ENCODE assay signal across 15 cellular contexts in the genomic region with DNA sequence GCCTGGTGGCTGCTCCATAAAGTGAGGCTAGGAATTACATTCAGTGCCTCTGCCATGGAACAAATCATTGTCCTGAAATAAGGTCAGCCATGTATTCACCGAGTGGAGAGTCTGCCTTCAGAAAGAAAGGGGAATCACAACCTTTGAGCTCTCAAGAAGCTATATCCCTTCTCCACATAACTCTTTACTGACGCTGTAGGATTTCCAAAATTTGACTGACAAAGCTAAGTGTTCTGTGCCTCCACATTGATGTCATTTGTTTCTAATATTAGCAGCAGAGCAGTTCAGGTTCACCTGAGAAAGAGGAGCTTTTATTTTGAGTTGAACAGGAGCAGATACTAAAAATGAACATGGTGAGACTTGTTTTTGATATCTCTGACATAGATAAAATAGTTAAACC.
"Had no signal": no experiment of that assay in that cellular context is flagged by ENCODE, and none has a peak within 500 bp of the region (broad histone marks: within the 10 kb centered on the region; RNA-seq: fewer than 3 reads in every experiment).

No MANE protein-coding gene starts in this region.

- H3K27ac Mint-ChIP-seq: activated naive CD4-positive, alpha-beta T cell treated with anti-CD3 and anti-CD28 coated beads, Interleukin-2, amount 10 ng/mL, durations not matched to agents 7 days and 5 days; activated T-helper 17 cell treated with anti-CD3 and anti-CD28 coated beads, Interleukin-2, amount 50 U/mL, for 72 hours; naive thymus-derived CD4-positive, alpha-beta T cell; T-helper 1 cell treated with Interleukin-12 subunit alpha and Interleukin-12 subunit beta and Interleukin-4 antibody, amounts not matched to agents 30 μg/mL and 1 μg/mL, for 36 hours had no signal

- H3K36me3 ChIP-seq: cardiac muscle cell, gastroesophageal sphincter, prostate gland, tibial artery, uterus had no signal

- ATAC-seq: activated T-helper 17 cell treated with anti-CD3 and anti-CD28 coated beads, Interleukin-2, amount 50 U/mL, for 72 hours; gastroesophageal sphincter; naive thymus-derived CD4-positive, alpha-beta T cell had no signal

- H3K4me3 ChIP-seq: cardiac muscle cell, gastroesophageal sphincter, lung, prostate gland, tibial artery, uterus had no signal

- H3K27me3 ChIP-seq: cardiac muscle cell, gastroesophageal sphincter, tibial artery, uterus had no signal

- H3K27ac ChIP-seq: cardiac muscle cell, gastroesophageal sphincter, prostate gland, tibial artery, uterus had no signal

- DNase-seq: activated CD4-positive, alpha-beta T cell treated with anti-CD3 and anti-CD28 coated beads for 48 hours; activated naive CD4-positive, alpha-beta T cell treated with anti-CD3 and anti-CD28 coated beads, Interleukin-2, amount 10 ng/mL, durations not matched to agents 7 days and 5 days; effector memory CD4-positive, alpha-beta T cell; hypothalamus; midbrain; naive thymus-derived CD4-positive, alpha-beta T cell; occipital lobe; tibial artery; uterus had no signal

- H3K36me3 Mint-ChIP-seq: activated naive CD4-positive, alpha-beta T cell treated with anti-CD3 and anti-CD28 coated beads, Interleukin-2, amount 10 ng/mL, durations not matched to agents 7 days and 5 days had no signal

- H3K9me3 Mint-ChIP-seq: activated naive CD4-positive, alpha-beta T cell treated with anti-CD3 and anti-CD28 coated beads, Interleukin-2, amount 10 ng/mL, durations not matched to agents 7 days and 5 days; T-helper 1 cell treated with Interleukin-12 subunit alpha and Interleukin-12 subunit beta and Interleukin-4 antibody, amounts not matched to agents 30 μg/mL and 1 μg/mL, for 36 hours had no signal

- H3K4me1 Mint-ChIP-seq: activated naive CD4-positive, alpha-beta T cell treated with anti-CD3 and anti-CD28 coated beads, Interleukin-2, amount 10 ng/mL, durations not matched to agents 7 days and 5 days; activated T-helper 17 cell treated with anti-CD3 and anti-CD28 coated beads, Interleukin-2, amount 50 U/mL, for 72 hours; naive thymus-derived CD4-positive, alpha-beta T cell had no signal

- H3K4me3 Mint-ChIP-seq: activated naive CD4-positive, alpha-beta T cell treated with anti-CD3 and anti-CD28 coated beads, Interleukin-2, amount 10 ng/mL, durations not matched to agents 7 days and 5 days; activated T-helper 17 cell treated with anti-CD3 and anti-CD28 coated beads, Interleukin-2, amount 50 U/mL, for 72 hours; naive thymus-derived CD4-positive, alpha-beta T cell; T-helper 1 cell treated with Interleukin-12 subunit alpha and Interleukin-12 subunit beta and Interleukin-4 antibody, amounts not matched to agents 30 μg/mL and 1 μg/mL, for 36 hours had no signal

- H3K4me1 ChIP-seq: prostate gland, tibial artery, uterus had no signal
